ENCODE assay signal across 1 cellular context in the genomic region with DNA sequence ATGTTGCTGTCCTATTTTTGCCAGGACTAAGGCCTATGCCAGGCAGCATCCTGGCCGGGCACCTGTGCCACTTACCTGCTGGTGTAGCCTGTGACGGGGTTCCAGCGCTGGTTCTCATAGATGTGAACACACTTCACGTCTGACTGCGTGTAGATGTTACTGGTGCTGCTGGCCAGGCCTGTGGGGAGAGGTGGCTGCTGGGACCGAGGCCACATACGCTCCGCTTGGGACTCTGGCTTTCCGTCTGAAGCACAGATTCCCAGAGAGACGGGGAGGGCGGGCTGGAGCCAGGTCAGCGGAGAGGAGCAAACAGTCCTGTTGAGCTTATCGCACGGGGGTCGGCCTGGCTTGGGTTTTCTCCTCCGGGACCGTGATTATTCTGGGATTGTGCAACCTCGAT.
TF ChIP-seq lines count a peak whose summit lies in the region.

No MANE protein-coding gene starts in this region.

TF ChIP-seq in HepG2, 621 proteins besides CTCF, POLR2A, EP300 and RAD21:
- TF ChIP-seq CEBPB (IDR thresholded peaks at IDR 0.05; ENCODE audit: borderline replicate concordance, low read depth, low read length) (peak; percentile 40; the same call in 1 of the 2 replicates), ZBTB38 (CRISPR knock-in tag; IDR thresholded peaks at IDR 0.05) (peak; percentile 66; the same call in 1 of the 2 replicates), CENPX (CRISPR knock-in tag; IDR thresholded peaks at IDR 0.05) (no peak)
- TF ChIP-seq, protein P1, sequence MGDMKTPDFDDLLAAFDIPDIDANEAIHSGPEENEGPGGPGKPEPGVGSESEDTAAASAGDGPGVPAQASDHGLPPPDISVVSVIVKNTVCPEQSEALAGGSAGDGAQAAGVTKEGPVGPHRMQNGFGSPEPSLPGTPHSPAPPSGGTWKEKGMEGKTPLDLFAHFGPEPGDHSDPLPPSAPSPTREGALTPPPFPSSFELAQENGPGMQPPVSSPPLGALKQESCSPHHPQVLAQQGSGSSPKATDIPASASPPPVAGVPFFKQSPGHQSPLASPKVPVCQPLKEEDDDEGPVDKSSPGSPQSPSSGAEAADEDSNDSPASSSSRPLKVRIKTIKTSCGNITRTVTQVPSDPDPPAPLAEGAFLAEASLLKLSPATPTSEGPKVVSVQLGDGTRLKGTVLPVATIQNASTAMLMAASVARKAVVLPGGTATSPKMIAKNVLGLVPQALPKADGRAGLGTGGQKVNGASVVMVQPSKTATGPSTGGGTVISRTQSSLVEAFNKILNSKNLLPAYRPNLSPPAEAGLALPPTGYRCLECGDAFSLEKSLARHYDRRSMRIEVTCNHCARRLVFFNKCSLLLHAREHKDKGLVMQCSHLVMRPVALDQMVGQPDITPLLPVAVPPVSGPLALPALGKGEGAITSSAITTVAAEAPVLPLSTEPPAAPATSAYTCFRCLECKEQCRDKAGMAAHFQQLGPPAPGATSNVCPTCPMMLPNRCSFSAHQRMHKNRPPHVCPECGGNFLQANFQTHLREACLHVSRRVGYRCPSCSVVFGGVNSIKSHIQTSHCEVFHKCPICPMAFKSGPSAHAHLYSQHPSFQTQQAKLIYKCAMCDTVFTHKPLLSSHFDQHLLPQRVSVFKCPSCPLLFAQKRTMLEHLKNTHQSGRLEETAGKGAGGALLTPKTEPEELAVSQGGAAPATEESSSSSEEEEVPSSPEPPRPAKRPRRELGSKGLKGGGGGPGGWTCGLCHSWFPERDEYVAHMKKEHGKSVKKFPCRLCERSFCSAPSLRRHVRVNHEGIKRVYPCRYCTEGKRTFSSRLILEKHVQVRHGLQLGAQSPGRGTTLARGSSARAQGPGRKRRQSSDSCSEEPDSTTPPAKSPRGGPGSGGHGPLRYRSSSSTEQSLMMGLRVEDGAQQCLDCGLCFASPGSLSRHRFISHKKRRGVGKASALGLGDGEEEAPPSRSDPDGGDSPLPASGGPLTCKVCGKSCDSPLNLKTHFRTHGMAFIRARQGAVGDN (CRISPR knock-in tag; IDR thresholded peaks at IDR 0.05) = peak; percentile 8; the same call in 1 of the 2 replicates
